ENCODE assay signal across 7 cellular contexts in the genomic region with DNA sequence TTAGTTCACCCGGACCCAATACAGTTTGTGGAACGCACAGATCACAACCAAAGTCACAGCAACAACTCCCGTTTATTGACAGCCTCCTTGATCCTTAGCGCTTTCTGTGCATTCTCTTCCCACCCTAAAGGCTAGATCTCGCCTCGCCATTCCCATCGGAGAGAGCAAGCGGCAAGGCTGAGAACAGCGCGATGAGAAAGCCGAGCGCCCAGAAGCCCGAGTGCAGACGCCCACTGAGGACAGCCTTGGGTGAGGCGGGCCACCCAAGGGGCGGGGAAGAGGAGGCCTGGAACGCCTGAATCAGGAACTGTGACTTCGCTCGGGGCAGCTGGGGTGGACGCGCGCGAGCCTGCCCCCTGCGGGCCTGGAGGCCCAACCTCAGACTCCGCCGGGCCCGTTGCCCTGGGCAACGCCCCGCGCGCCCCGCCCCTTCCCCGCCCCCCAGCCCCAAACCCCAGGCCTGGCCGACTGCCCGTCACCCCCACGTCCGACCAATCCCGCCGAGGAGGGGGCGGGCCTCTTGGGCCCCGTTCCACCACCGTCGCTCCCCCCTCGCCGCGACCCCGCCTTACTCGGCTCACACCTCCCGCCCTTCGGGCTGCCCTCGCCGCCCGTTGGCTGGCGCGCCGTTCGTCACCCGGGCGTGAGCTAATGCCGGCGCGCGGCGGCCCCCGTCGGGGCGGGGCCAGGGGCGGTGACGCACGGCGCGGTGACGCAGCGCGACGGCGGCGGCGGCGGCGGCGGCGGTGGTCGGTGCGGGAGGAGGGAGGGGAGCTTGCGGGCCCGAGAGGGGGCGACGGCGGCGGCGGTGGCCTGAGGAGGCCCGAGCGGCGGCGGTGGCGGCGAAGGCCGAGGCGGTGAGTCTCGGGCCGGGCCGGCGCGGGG.
DNase-seq lines count a peak whose midpoint lies in the region; ATAC-seq and TF ChIP-seq lines count a peak whose summit lies in the region.

A gene with protein sequence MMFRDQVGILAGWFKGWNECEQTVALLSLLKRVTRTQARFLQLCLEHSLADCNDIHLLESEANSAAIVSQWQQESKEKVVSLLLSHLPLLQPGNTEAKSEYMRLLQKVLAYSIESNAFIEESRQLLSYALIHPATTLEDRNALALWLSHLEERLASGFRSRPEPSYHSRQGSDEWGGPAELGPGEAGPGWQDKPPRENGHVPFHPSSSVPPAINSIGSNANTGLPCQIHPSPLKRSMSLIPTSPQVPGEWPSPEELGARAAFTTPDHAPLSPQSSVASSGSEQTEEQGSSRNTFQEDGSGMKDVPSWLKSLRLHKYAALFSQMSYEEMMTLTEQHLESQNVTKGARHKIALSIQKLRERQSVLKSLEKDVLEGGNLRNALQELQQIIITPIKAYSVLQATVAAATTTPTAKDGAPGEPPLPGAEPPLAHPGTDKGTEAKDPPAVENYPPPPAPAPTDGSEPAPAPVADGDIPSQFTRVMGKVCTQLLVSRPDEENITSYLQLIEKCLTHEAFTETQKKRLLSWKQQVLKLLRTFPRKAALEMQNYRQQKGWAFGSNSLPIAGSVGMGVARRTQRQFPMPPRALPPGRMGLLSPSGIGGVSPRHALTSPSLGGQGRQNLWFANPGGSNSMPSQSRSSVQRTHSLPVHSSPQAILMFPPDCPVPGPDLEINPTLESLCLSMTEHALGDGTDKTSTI (plus strand): TSS at position 702 of the 885 bp plus-strand sequence. CDS start 14,473 bp downstream, outside the sequence.

- H3K4me3 ChIP-seq in retinal pigment epithelial cell (ENCODE audit: low read length), result peak within 1 kb of the TSS; percentile 93

- peak; percentile 66 for TF ChIP-seq CTCF in retinal pigment epithelial cell (conservative IDR thresholded peaks at IDR 0.05; ENCODE audit: low read depth, low read length)

- ATAC-seq in GM18508 (IDR thresholded peaks at IDR 0.05; ENCODE audit: insufficient read depth, unreplicated experiment) (peak; percentile 76), HG03025 (IDR thresholded peaks at IDR 0.05; ENCODE audit: low FRiP score, unreplicated experiment) (peak; percentile 80)

- peak; percentile 94 for DNase-seq in NCI-H2029 treated with DMSO at 0.1 percent for 48 hours (lab: John Stamatoyannopoulos, UW)
- DNase-seq in T-helper 9 cell, result peak; percentile 98
- peak; percentile 99 for DNase-seq in astrocyte of the hippocampus (ENCODE audit: low read depth, low spot score)
- peak; percentile 98 for DNase-seq in hippocampal formation (lab: John Stamatoyannopoulos, UW)
- DNase-seq in retinal pigment epithelial cell (ENCODE audit: low read depth), result peak; percentile 90

Comparison
In these comparisons a context has a peak if more than half of its experiments do, and no peak if none do; other contexts are left out.
1. Peak in every context shown above with its lines: DNase-seq, ATAC-seq and H3K4me3 ChIP-seq.